Comparison of ENCODE assay signal across 6 cellular contexts in the genomic region with DNA sequence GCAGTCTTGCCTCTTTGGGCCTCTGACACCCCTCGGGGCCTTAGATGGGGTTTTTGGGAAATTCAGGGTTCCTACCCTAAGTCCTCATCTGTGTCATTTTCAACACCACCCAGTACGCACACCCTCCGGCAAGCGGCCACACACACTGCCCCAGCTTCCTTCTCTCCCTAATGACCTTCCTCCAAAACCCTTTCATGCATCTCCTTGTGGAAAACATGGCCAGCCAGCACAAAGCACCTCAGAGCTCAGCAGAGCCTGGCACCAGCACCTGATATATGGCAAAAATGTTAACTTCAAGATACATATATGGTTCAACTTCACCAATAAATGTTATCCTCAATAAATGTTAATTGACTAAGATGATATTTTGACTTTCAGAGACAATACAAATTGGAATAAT. TPM values are rescaled to one million over a fixed set of nuclear protein-coding genes. Genes with fewer than 3 reads are reported as not detected.
"Had no signal": no experiment of that assay in that cellular context is flagged by ENCODE, and none has a peak within 500 bp of the region (broad histone marks: within the 10 kb centered on the region; RNA-seq: fewer than 3 reads in every experiment).

No MANE protein-coding gene starts in this region.

RNA-seq across cellular contexts. Expression of a gene that starts 59.3 kb away (rescaled TPM):
- total RNA-seq: M059J, PC-3, Peyer's patch, Right ventricle myocardium superior, SJSA1 had no signal
- polyA plus RNA-seq: SK-N-SH had no signal
